ENCODE assay signal across 1 cellular context in the genomic region with DNA sequence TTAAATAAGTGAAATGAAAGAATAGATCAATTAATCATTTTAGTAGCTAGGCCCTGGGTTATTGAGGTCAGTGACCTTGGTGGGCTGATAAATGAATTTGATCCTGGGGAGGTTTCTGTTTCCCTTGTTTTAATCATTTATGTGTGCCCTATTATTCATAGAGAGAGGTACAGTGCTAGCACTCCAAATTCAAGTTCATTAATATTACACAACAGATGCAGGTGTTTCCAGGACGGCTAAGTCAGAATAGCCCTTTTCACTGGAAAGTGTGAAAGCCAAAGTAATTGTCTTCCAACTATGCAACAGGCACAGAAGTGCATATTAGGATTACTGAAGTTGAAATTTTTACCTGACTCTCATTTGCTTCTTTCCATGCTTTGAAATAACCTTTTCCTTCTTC.
TF ChIP-seq lines count a peak whose summit lies in the region.

No MANE protein-coding gene starts in this region.

TF ChIP-seq in GM23338, 12 proteins besides CTCF, POLR2A, EP300 and RAD21:
- TF ChIP-seq, protein P1, sequence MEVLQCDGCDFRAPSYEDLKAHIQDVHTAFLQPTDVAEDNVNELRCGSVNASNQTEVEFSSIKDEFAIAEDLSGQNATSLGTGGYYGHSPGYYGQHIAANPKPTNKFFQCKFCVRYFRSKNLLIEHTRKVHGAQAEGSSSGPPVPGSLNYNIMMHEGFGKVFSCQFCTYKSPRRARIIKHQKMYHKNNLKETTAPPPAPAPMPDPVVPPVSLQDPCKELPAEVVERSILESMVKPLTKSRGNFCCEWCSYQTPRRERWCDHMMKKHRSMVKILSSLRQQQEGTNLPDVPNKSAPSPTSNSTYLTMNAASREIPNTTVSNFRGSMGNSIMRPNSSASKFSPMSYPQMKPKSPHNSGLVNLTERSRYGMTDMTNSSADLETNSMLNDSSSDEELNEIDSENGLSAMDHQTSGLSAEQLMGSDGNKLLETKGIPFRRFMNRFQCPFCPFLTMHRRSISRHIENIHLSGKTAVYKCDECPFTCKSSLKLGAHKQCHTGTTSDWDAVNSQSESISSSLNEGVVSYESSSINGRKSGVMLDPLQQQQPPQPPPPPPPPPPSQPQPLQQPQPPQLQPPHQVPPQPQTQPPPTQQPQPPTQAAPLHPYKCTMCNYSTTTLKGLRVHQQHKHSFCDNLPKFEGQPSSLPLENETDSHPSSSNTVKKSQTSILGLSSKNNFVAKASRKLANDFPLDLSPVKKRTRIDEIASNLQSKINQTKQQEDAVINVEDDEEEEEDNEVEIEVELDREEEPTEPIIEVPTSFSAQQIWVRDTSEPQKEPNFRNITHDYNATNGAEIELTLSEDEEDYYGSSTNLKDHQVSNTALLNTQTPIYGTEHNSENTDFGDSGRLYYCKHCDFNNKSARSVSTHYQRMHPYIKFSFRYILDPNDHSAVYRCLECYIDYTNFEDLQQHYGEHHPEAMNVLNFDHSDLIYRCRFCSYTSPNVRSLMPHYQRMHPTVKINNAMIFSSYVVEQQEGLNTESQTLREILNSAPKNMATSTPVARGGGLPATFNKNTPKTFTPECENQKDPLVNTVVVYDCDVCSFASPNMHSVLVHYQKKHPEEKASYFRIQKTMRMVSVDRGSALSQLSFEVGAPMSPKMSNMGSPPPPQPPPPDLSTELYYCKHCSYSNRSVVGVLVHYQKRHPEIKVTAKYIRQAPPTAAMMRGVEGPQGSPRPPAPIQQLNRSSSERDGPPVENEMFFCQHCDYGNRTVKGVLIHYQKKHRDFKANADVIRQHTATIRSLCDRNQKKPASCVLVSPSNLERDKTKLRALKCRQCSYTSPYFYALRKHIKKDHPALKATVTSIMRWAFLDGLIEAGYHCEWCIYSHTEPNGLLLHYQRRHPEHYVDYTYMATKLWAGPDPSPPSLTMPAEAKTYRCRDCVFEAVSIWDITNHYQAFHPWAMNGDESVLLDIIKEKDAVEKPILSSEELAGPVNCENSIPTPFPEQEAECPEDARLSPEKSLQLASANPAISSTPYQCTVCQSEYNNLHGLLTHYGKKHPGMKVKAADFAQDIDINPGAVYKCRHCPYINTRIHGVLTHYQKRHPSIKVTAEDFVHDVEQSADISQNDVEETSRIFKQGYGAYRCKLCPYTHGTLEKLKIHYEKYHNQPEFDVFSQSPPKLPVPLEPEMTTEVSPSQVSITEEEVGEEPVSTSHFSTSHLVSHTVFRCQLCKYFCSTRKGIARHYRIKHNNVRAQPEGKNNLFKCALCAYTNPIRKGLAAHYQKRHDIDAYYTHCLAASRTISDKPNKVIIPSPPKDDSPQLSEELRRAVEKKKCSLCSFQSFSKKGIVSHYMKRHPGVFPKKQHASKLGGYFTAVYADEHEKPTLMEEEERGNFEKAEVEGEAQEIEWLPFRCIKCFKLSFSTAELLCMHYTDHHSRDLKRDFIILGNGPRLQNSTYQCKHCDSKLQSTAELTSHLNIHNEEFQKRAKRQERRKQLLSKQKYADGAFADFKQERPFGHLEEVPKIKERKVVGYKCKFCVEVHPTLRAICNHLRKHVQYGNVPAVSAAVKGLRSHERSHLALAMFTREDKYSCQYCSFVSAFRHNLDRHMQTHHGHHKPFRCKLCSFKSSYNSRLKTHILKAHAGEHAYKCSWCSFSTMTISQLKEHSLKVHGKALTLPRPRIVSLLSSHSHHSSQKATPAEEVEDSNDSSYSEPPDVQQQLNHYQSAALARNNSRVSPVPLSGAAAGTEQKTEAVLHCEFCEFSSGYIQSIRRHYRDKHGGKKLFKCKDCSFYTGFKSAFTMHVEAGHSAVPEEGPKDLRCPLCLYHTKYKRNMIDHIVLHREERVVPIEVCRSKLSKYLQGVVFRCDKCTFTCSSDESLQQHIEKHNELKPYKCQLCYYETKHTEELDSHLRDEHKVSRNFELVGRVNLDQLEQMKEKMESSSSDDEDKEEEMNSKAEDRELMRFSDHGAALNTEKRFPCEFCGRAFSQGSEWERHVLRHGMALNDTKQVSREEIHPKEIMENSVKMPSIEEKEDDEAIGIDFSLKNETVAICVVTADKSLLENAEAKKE (CRISPR knock-in tag; IDR thresholded peaks at IDR 0.05) = no peak
- TF ChIP-seq NANOG (IDR thresholded peaks at IDR 0.05; ENCODE audit: borderline replicate concordance) = no peak
- TF ChIP-seq STAT1 (IDR thresholded peaks at IDR 0.05; ENCODE audit: unreplicated experiment) = no peak
- TF ChIP-seq JUNB (IDR thresholded peaks at IDR 0.05; ENCODE audit: unreplicated experiment) = no peak
- TF ChIP-seq EZH2phosphoT487 (IDR thresholded peaks at IDR 0.05; ENCODE audit: unreplicated experiment) = no peak
- TF ChIP-seq POLR2AphosphoS5 (IDR thresholded peaks at IDR 0.05; ENCODE audit: low read depth) = no peak
- TF ChIP-seq, protein P2, sequence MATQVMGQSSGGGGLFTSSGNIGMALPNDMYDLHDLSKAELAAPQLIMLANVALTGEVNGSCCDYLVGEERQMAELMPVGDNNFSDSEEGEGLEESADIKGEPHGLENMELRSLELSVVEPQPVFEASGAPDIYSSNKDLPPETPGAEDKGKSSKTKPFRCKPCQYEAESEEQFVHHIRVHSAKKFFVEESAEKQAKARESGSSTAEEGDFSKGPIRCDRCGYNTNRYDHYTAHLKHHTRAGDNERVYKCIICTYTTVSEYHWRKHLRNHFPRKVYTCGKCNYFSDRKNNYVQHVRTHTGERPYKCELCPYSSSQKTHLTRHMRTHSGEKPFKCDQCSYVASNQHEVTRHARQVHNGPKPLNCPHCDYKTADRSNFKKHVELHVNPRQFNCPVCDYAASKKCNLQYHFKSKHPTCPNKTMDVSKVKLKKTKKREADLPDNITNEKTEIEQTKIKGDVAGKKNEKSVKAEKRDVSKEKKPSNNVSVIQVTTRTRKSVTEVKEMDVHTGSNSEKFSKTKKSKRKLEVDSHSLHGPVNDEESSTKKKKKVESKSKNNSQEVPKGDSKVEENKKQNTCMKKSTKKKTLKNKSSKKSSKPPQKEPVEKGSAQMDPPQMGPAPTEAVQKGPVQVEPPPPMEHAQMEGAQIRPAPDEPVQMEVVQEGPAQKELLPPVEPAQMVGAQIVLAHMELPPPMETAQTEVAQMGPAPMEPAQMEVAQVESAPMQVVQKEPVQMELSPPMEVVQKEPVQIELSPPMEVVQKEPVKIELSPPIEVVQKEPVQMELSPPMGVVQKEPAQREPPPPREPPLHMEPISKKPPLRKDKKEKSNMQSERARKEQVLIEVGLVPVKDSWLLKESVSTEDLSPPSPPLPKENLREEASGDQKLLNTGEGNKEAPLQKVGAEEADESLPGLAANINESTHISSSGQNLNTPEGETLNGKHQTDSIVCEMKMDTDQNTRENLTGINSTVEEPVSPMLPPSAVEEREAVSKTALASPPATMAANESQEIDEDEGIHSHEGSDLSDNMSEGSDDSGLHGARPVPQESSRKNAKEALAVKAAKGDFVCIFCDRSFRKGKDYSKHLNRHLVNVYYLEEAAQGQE (IDR thresholded peaks at IDR 0.05; ENCODE audit: unreplicated experiment) = no peak
- no peak for TF ChIP-seq ZNF114 (CRISPR knock-in tag; IDR thresholded peaks at IDR 0.05)
- TF ChIP-seq CREB1 (CRISPR knock-in tag; IDR thresholded peaks at IDR 0.05; ENCODE audit: low read depth) = no peak
- TF ChIP-seq, protein P3, sequence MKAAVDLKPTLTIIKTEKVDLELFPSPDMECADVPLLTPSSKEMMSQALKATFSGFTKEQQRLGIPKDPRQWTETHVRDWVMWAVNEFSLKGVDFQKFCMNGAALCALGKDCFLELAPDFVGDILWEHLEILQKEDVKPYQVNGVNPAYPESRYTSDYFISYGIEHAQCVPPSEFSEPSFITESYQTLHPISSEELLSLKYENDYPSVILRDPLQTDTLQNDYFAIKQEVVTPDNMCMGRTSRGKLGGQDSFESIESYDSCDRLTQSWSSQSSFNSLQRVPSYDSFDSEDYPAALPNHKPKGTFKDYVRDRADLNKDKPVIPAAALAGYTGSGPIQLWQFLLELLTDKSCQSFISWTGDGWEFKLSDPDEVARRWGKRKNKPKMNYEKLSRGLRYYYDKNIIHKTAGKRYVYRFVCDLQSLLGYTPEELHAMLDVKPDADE (IDR thresholded peaks at IDR 0.05) = no peak
- TF ChIP-seq ZNF331 (CRISPR knock-in tag; IDR thresholded peaks at IDR 0.05; ENCODE audit: low read depth) = no peak
- no peak for TF ChIP-seq EZH2 (IDR thresholded peaks at IDR 0.05; ENCODE audit: low read depth, unreplicated experiment)
